19 cellular contexts compared by ENCODE assay signal in genomic region chr22:27698830-27699229, GRCh38.
DNase-seq lines count a peak whose midpoint lies in the region; ATAC-seq and TF ChIP-seq lines count a peak whose summit lies in the region.
"Had no signal": no experiment of that assay in that cellular context is flagged by ENCODE, and none has a peak within 500 bp of the region (broad histone marks: within the 10 kb centered on the region; RNA-seq: fewer than 3 reads in every experiment).

No MANE protein-coding gene starts in this region.

- intact Hi-C loops in gastrocnemius medialis (cut with DNase I; ENCODE audit: low total_unique reads) (loop anchor here (1.0 kb wide), 1 partner anchor 30 kb away; no protein-coding TSS in a partner anchor), prostate gland (cut with DNase I) (no loop called here)

- peaks cover 20% of the 10 kb centered on the region for H3K4me1 ChIP-seq in BLaER1
- H3K4me1 ChIP-seq in neural progenitor cell = peaks cover 5% of the 10 kb centered on the region
- H3K4me1 ChIP-seq in gastrocnemius medialis = peaks cover 22 to 30% of the 10 kb centered on the region in 2 donors
- no peaks in the 10 kb centered on the region for H3K4me1 ChIP-seq in upper lobe of left lung
- H3K4me1 ChIP-seq in prostate gland (replicated peaks) = no peaks in the 10 kb centered on the region

- H3K27me3 ChIP-seq in BLaER1 = no peaks in the 10 kb centered on the region
- H3K27me3 ChIP-seq in neural progenitor cell = no peaks in the 10 kb centered on the region
- no peaks in the 10 kb centered on the region for H3K27me3 ChIP-seq in gastrocnemius medialis
- H3K27me3 ChIP-seq in upper lobe of left lung = no peaks in the 10 kb centered on the region
- H3K27me3 ChIP-seq in prostate gland (replicated peaks; ENCODE audit: insufficient read depth) = no peaks in the 10 kb centered on the region

- TF ChIP-seq EP300 in upper lobe of left lung (IDR thresholded peaks at IDR 0.05) = no peak

- no peaks in the 10 kb centered on the region for H3K36me3 ChIP-seq in BLaER1
- H3K36me3 ChIP-seq in neural progenitor cell = no peaks in the 10 kb centered on the region
- H3K36me3 ChIP-seq in gastrocnemius medialis = no peaks in the 10 kb centered on the region
- no peaks in the 10 kb centered on the region for H3K36me3 ChIP-seq in upper lobe of left lung
- H3K36me3 ChIP-seq in prostate gland = no peaks in the 10 kb centered on the region

- DNase-seq in WTC11 (ENCODE audit: low spot score) (no peak), neural progenitor cell (ENCODE audit: low spot score) (no peak), gastrocnemius medialis (peak; percentile 29 to 59), upper lobe of left lung (no peak), prostate gland (ENCODE audit: low spot score) (no peak), SHP77 (lab: John Stamatoyannopoulos, UW) (no peak)
- DNase-seq: 8988T; CD4-positive, alpha-beta memory T cell; DMS153; DMS79; GDM1; HCEC 1CT; HFFc6; IMR-90; KBM-7 had no signal

- in situ Hi-C loops in gastrocnemius medialis (cut with MboI; ENCODE audit: low sequenced_read_pairs in 4 of 4) = no loop called here

- H3K4me2 ChIP-seq in BLaER1 (peak overlapping the region; percentile 57), neural progenitor cell (no peak overlapping the region)

- H3K4me3 ChIP-seq in BLaER1 (no peak overlapping the region), neural progenitor cell (no peak overlapping the region), gastrocnemius medialis (no peak overlapping the region), upper lobe of left lung (no peak overlapping the region), prostate gland (no peak overlapping the region)

- no peaks in the 10 kb centered on the region for H3K79me2 ChIP-seq in neural progenitor cell (ENCODE audit: low read depth)

- H4K20me1 ChIP-seq in BLaER1 (no peaks in the 10 kb centered on the region), neural progenitor cell (ENCODE audit: low read depth) (no peaks in the 10 kb centered on the region)

- H2AFZ ChIP-seq in neural progenitor cell (replicated peaks) = no peak overlapping the region

- CTCF ChIA-PET in WTC11 (lab: Charles Lee) = interaction anchor here (0.7 to 1.5 kb wide), 3 partner anchors 16 to 282 kb away, joined by 3 to 4 read pairs (median 3); no protein-coding TSS in a partner anchor

- ATAC-seq in WTC11 (no peak), gastrocnemius medialis (peak; percentile 58 to 63), GM21515 (IDR thresholded peaks at IDR 0.05; ENCODE audit: unreplicated experiment) (no peak), upper lobe of left lung (ENCODE audit: low FRiP score in 2 of 2) (no peak)

- H3K9me3 ChIP-seq in BLaER1 (peaks cover 36% of the 10 kb centered on the region), neural progenitor cell (ENCODE audit: low read depth) (no peaks in the 10 kb centered on the region), gastrocnemius medialis (no peaks in the 10 kb centered on the region), upper lobe of left lung (peaks cover 0 to 16% (median 4%) of the 10 kb centered on the region in 4 donors), prostate gland (no peaks in the 10 kb centered on the region)

- H3K9me3 Mint-ChIP-seq in WTC11 (peaks cover 17% of the 10 kb centered on the region), neural progenitor cell (peaks cover 26% of the 10 kb centered on the region)

- no peak for TF ChIP-seq CTCF in WTC11 (IDR thresholded peaks at IDR 0.05)
- no peak for TF ChIP-seq CTCF in neural progenitor cell (IDR thresholded peaks at IDR 0.05)
- no peak for TF ChIP-seq CTCF in gastrocnemius medialis (IDR thresholded peaks at IDR 0.05 in 4 of 5, conservative IDR thresholded peaks at IDR 0.05 in 1 of 5)
- no peak for TF ChIP-seq CTCF in upper lobe of left lung (IDR thresholded peaks at IDR 0.05)
- TF ChIP-seq CTCF in prostate gland (IDR thresholded peaks at IDR 0.05) = no peak

- WGBS in upper lobe of left lung, 2 donors = 69 to 74% methylated on average over 5 of the region's 5 CpGs
- 78% methylated on average over 5 of the region's 5 CpGs for WGBS in prostate gland

- no peak overlapping the region; the same call in 1 of the 2 replicates for H3K27ac ChIP-seq in BLaER1
- H3K27ac ChIP-seq in neural progenitor cell = no peak overlapping the region
- peak overlapping the region; percentile 87 to 96 (median 90) for H3K27ac ChIP-seq in gastrocnemius medialis
- H3K27ac ChIP-seq in upper lobe of left lung = no peak overlapping the region
- no peak overlapping the region for H3K27ac ChIP-seq in prostate gland

- POLR2A ChIA-PET in WTC11 (lab: Charles Lee) = no interaction called here

- peak; percentile 19 to 29 for TF ChIP-seq POLR2A in gastrocnemius medialis (IDR thresholded peaks at IDR 0.05)
- no peak for TF ChIP-seq POLR2A in upper lobe of left lung (IDR thresholded peaks at IDR 0.05)
- TF ChIP-seq POLR2A in prostate gland (IDR thresholded peaks at IDR 0.05) = no peak

- H3K4me3 Mint-ChIP-seq in WTC11 = no peak overlapping the region
- H3K4me3 Mint-ChIP-seq in neural progenitor cell = peak overlapping the region; percentile 19
- H3K4me3 Mint-ChIP-seq: B cell; CD14-positive monocyte; CD4-positive, alpha-beta memory T cell; HFFc6 had no signal

- H3K4me1 Mint-ChIP-seq in WTC11 (peaks cover 20% of the 10 kb centered on the region), neural progenitor cell (peaks cover 39% of the 10 kb centered on the region)
- H3K4me1 Mint-ChIP-seq: B cell; CD14-positive monocyte; CD4-positive, alpha-beta memory T cell had no signal

- H3K9ac ChIP-seq in BLaER1 (no peak overlapping the region), neural progenitor cell (no peak overlapping the region)

- H3K27me3 Mint-ChIP-seq in WTC11 (ENCODE audit: low read depth) (no peaks in the 10 kb centered on the region; the same call in 1 of the 2 replicates), neural progenitor cell (ENCODE audit: insufficient read depth, low read depth) (peaks cover 16% of the 10 kb centered on the region)
- H3K27me3 Mint-ChIP-seq: B cell had no signal

- no peaks in the 10 kb centered on the region for H3F3A ChIP-seq in neural progenitor cell (ENCODE audit: low read depth)

- H3K36me3 Mint-ChIP-seq in WTC11 (peaks cover 76% of the 10 kb centered on the region), neural progenitor cell (peaks cover 10% of the 10 kb centered on the region)
- H3K36me3 Mint-ChIP-seq: CD14-positive monocyte; CD4-positive, alpha-beta memory T cell had no signal

- H3K27ac Mint-ChIP-seq in WTC11 (peak overlapping the region; percentile 64), neural progenitor cell (peak overlapping the region; percentile 72)
- H3K27ac Mint-ChIP-seq: B cell, HFFc6 had no signal

TF ChIP-seq in WTC11, 78 proteins besides CTCF, POLR2A, EP300 and RAD21 (continues in another document):
- TF ChIP-seq, protein P1, sequence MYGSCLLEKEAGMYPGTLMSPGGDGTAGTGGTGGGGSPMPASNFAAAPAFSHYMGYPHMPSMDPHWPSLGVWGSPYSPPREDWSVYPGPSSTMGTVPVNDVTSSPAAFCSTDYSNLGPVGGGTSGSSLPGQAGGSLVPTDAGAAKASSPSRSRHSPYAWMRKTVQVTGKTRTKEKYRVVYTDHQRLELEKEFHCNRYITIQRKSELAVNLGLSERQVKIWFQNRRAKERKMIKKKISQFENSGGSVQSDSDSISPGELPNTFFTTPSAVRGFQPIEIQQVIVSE (CRISPR knock-in tag; IDR thresholded peaks at IDR 0.05; ENCODE audit: borderline replicate concordance) = no peak
- TF ChIP-seq ZNF423 (CRISPR knock-in tag; IDR thresholded peaks at IDR 0.05) (no peak), ETV6 (CRISPR knock-in tag; IDR thresholded peaks at IDR 0.05) (no peak), STAT6 (CRISPR knock-in tag; conservative IDR thresholded peaks at IDR 0.05; ENCODE audit: low read depth) (no peak)
- TF ChIP-seq, protein P2, sequence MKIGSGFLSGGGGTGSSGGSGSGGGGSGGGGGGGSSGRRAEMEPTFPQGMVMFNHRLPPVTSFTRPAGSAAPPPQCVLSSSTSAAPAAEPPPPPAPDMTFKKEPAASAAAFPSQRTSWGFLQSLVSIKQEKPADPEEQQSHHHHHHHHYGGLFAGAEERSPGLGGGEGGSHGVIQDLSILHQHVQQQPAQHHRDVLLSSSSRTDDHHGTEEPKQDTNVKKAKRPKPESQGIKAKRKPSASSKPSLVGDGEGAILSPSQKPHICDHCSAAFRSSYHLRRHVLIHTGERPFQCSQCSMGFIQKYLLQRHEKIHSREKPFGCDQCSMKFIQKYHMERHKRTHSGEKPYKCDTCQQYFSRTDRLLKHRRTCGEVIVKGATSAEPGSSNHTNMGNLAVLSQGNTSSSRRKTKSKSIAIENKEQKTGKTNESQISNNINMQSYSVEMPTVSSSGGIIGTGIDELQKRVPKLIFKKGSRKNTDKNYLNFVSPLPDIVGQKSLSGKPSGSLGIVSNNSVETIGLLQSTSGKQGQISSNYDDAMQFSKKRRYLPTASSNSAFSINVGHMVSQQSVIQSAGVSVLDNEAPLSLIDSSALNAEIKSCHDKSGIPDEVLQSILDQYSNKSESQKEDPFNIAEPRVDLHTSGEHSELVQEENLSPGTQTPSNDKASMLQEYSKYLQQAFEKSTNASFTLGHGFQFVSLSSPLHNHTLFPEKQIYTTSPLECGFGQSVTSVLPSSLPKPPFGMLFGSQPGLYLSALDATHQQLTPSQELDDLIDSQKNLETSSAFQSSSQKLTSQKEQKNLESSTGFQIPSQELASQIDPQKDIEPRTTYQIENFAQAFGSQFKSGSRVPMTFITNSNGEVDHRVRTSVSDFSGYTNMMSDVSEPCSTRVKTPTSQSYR (CRISPR knock-in tag; IDR thresholded peaks at IDR 0.05) = no peak

Comparison
In these comparisons a context has a peak if more than half of its experiments do, and no peak if none do; other contexts are left out.
1. H3K27ac ChIP-seq: peak in gastrocnemius medialis (4 of 4); none in BLaER1 (single experiment), neural progenitor cell (single experiment), upper lobe of left lung (0 of 4) and prostate gland (0 of 2).
2. ATAC-seq: peak in gastrocnemius medialis (2 of 2); none in WTC11 (single experiment), GM21515 (single experiment) and upper lobe of left lung (0 of 2).
3. DNase-seq: peak in gastrocnemius medialis (2 of 2); none in WTC11 (single experiment), neural progenitor cell (single experiment), upper lobe of left lung (0 of 2), prostate gland (single experiment) and SHP77 (0 of 2).
4. POLR2A ChIP-seq: peak in gastrocnemius medialis (2 of 2); none in upper lobe of left lung (0 of 4) and prostate gland (single experiment).